In the genomic region with DNA sequence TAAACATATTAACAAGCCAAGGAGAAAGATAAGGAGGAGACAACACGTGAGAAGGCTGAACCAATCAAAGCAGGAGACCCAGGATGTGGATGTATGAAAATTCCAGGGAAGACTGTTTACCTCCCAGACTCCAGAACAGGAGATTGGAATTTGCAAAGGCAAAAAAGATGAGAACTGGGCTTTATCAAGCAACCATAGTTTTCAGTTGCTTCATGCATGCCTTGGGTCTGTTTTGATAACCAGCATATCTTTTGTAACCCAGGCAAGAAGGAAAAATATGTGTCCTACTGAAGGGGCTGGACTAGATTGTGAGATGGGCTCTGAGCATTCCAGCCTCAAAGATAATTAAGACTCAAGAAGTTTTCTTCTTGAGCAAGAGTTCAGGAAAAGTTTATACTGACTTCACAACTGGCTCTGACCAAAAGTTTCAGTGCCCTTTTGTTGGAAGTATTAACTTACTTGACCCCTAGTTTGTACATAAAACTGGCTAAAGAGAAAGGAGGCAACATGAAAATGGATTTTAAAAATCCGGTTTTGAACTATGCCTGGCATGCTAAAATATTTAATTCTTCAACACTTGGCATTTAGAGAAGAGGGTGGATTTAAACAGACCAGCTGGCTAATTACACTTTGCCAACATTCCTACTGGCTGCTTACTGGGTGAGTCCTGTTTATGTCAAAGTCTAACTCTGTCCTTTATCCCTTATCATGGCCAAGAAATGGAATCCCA, we compare ENCODE assay signal across 14 cellular contexts.
DNase-seq lines count a peak whose midpoint lies in the region; ATAC-seq and TF ChIP-seq lines count a peak whose summit lies in the region.
"Had no signal": no experiment of that assay in that cellular context is flagged by ENCODE, and none has a peak within 500 bp of the region (broad histone marks: within the 10 kb centered on the region; RNA-seq: fewer than 3 reads in every experiment).

No MANE protein-coding gene starts in this region.

- H3K27ac ChIP-seq in heart left ventricle (peak overlapping the region in 9 of 12 donors; percentile 10 to 68 (median 18)), parathyroid adenoma (no peak overlapping the region), prostate gland (no peak overlapping the region)
- no peak overlapping the region for H3K27ac ChIP-seq in CD4-positive, alpha-beta memory T cell (ENCODE audit: low read depth, low read length)
- H3K27ac ChIP-seq: C4-2B had no signal

- H3K9me3 ChIP-seq in heart left ventricle (no peaks in the 10 kb centered on the region), parathyroid adenoma (ENCODE audit: control insufficient read depth, low read length) (no peaks in the 10 kb centered on the region), prostate gland (no peaks in the 10 kb centered on the region)
- no peaks in the 10 kb centered on the region for H3K9me3 ChIP-seq in CD4-positive, alpha-beta memory T cell (ENCODE audit: control insufficient read depth in 1 of 2, low read length in 2 of 2)

- 54 to 61% (median 58%) methylated on average over 2 of the region's 2 CpGs for WGBS in heart left ventricle, 4 donors
- WGBS in prostate gland: 22% methylated on average over 2 of the region's 2 CpGs

- DNase-seq in AG10803 (ENCODE audit: low read depth) (peak; percentile 97), amniotic epithelial cell (ENCODE audit: low read depth) (peak; percentile 99), heart left ventricle (no peak), NCI-H345 treated with DMSO at 0.1 percent for 48 hours (lab: John Stamatoyannopoulos, UW; ENCODE audit: unreplicated experiment) (no peak), prostate gland (ENCODE audit: low spot score) (no peak), NCI-H748 treated with DMSO at 0.1 percent for 48 hours (lab: John Stamatoyannopoulos, UW) (no peak)
- DNase-seq in CD4-positive, alpha-beta memory T cell: no peak
- DNase-seq: KG1, NCI-H345 had no signal

- no peaks in the 10 kb centered on the region for H3K27me3 Mint-ChIP-seq in CD4-positive, alpha-beta memory T cell
- H3K27me3 Mint-ChIP-seq: central memory CD8-positive, alpha-beta T cell had no signal

- H3K27ac Mint-ChIP-seq in CD4-positive, alpha-beta memory T cell: peak overlapping the region in 2 of 7 donors; percentile 2 to 34
- H3K27ac Mint-ChIP-seq: stimulated activated effector memory CD8-positive, alpha-beta T cell treated with anti-CD3 and anti-CD28 coated beads, Interleukin-12 subunit alpha, Interleukin-12 subunit beta, amount 100 ng/mL, for 72 hours; WTC11 had no signal

- no peak for TF ChIP-seq POLR2A in heart left ventricle (IDR thresholded peaks at IDR 0.05)
- no peak for TF ChIP-seq POLR2A in prostate gland (IDR thresholded peaks at IDR 0.05)

- H3K9me3 Mint-ChIP-seq in CD4-positive, alpha-beta memory T cell: peaks cover 0 to 15% (median 5%) of the 10 kb centered on the region in 8 donors
- H3K9me3 Mint-ChIP-seq: central memory CD8-positive, alpha-beta T cell; stimulated activated effector memory CD8-positive, alpha-beta T cell treated with anti-CD3 and anti-CD28 coated beads, Interleukin-12 subunit alpha, Interleukin-12 subunit beta, amount 100 ng/mL, for 72 hours; WTC11 had no signal

- CTCF ChIA-PET in CD4-positive, alpha-beta memory T cell (lab: Charles Lee; ENCODE audit: partially characterized antibody): no interaction called here

- no peaks in the 10 kb centered on the region for H3K79me2 ChIP-seq in parathyroid adenoma

- no peak overlapping the region for H3K9ac ChIP-seq in parathyroid adenoma

- intact Hi-C loops in heart left ventricle (cut with DNase I) (loop anchor here in 1 of 10 donors (5.0 kb wide), 1 partner anchor 55 kb away; no protein-coding TSS in a partner anchor), prostate gland (cut with DNase I) (no loop called here)
- intact Hi-C loops in CD4-positive, alpha-beta memory T cell (cut with micrococcal nuclease): no loop called here

- POLR2A ChIA-PET in CD4-positive, alpha-beta memory T cell (lab: Charles Lee; ENCODE audit: partially characterized antibody): no interaction called here

- no peak overlapping the region for H3K4me3 ChIP-seq in AG10803 (ENCODE audit: low read length)
- no peak overlapping the region for H3K4me3 ChIP-seq in heart left ventricle
- H3K4me3 ChIP-seq in parathyroid adenoma (ENCODE audit: low read depth, low read length): no peak overlapping the region
- no peak overlapping the region for H3K4me3 ChIP-seq in CD4-positive, alpha-beta memory T cell (ENCODE audit: low read length in 2 of 2)
- no peak overlapping the region for H3K4me3 ChIP-seq in prostate gland

- H3K4me1 ChIP-seq in heart left ventricle (peaks cover 0 to 19% (median 0%) of the 10 kb centered on the region in 12 donors), parathyroid adenoma (peaks cover 17% of the 10 kb centered on the region), prostate gland (replicated peaks) (peaks cover 2% of the 10 kb centered on the region)
- peaks cover 14% of the 10 kb centered on the region for H3K4me1 ChIP-seq in CD4-positive, alpha-beta memory T cell (ENCODE audit: insufficient read depth, low read length)

- H3K4me2 ChIP-seq in parathyroid adenoma (ENCODE audit: low read length): no peak overlapping the region

- TF ChIP-seq CTCF in AG10803 (conservative IDR thresholded peaks at IDR 0.05; ENCODE audit: low read length) (no peak), heart left ventricle (IDR thresholded peaks at IDR 0.05) (no peak), parathyroid adenoma (IDR thresholded peaks at IDR 0.05) (no peak), prostate gland (IDR thresholded peaks at IDR 0.05) (no peak)

- H3K36me3 Mint-ChIP-seq in CD4-positive, alpha-beta memory T cell: peaks cover 0 to 3% of the 10 kb centered on the region in 2 donors
- H3K36me3 Mint-ChIP-seq: stimulated activated effector memory CD8-positive, alpha-beta T cell treated with anti-CD3 and anti-CD28 coated beads, Interleukin-12 subunit alpha, Interleukin-12 subunit beta, amount 100 ng/mL, for 72 hours; WTC11 had no signal

- H3K36me3 ChIP-seq in heart left ventricle: no peaks in the 10 kb centered on the region
- H3K36me3 ChIP-seq in parathyroid adenoma (ENCODE audit: control insufficient read depth, insufficient read depth, low read length): no peaks in the 10 kb centered on the region
- H3K36me3 ChIP-seq in CD4-positive, alpha-beta memory T cell (ENCODE audit: insufficient read depth, low read length): no peaks in the 10 kb centered on the region
- H3K36me3 ChIP-seq in prostate gland: no peaks in the 10 kb centered on the region

- peak overlapping the region; percentile 13 for H2AFZ ChIP-seq in parathyroid adenoma

- H3K4me3 Mint-ChIP-seq in CD4-positive, alpha-beta memory T cell: no peak overlapping the region
- H3K4me3 Mint-ChIP-seq: central memory CD8-positive, alpha-beta T cell; stimulated activated effector memory CD8-positive, alpha-beta T cell treated with anti-CD3 and anti-CD28 coated beads, Interleukin-12 subunit alpha, Interleukin-12 subunit beta, amount 100 ng/mL, for 72 hours; WTC11 had no signal

- peak in 3 of 4 donors; percentile 32 to 66 (median 62) for ATAC-seq in heart left ventricle
- ATAC-seq: stimulated activated effector memory CD8-positive, alpha-beta T cell treated with anti-CD3 and anti-CD28 coated beads, Interleukin-12 subunit alpha, Interleukin-12 subunit beta, amount 100 ng/mL, for 72 hours; WTC11 had no signal

- H3K27me3 ChIP-seq in heart left ventricle: no peaks in the 10 kb centered on the region
- H3K27me3 ChIP-seq in parathyroid adenoma (ENCODE audit: control insufficient read depth, insufficient read depth, low read length): no peaks in the 10 kb centered on the region
- no peaks in the 10 kb centered on the region for H3K27me3 ChIP-seq in CD4-positive, alpha-beta memory T cell (ENCODE audit: insufficient read depth, low read length)
- H3K27me3 ChIP-seq in prostate gland (replicated peaks; ENCODE audit: insufficient read depth): no peaks in the 10 kb centered on the region

- H3K4me1 Mint-ChIP-seq in CD4-positive, alpha-beta memory T cell: peaks cover 11 to 19% (median 15%) of the 10 kb centered on the region in 4 donors
- H3K4me1 Mint-ChIP-seq: WTC11 had no signal

Comparison
In these comparisons a context has a peak if more than half of its experiments do, and no peak if none do; other contexts are left out.
1. DNase-seq: peak in AG10803 (single experiment) and amniotic epithelial cell (single experiment); none in heart left ventricle (0 of 5), NCI-H345 treated with DMSO at 0.1 percent for 48 hours (single experiment), CD4-positive, alpha-beta memory T cell (0 of 5), prostate gland (single experiment) and NCI-H748 treated with DMSO at 0.1 percent for 48 hours (single experiment).
2. H3K27ac ChIP-seq: peak in heart left ventricle (9 of 12); none in parathyroid adenoma (single experiment), CD4-positive, alpha-beta memory T cell (single experiment) and prostate gland (0 of 2).